ENCODE assay signal across 2 cellular contexts in genomic region chr3:45676248-45677044, GRCh38.
TF ChIP-seq lines count a peak whose summit lies in the region.

No MANE protein-coding gene starts in this region.

TF ChIP-seq in K562, 482 proteins besides CTCF, POLR2A, EP300 and RAD21:
- TF ChIP-seq HMG20B (CRISPR knock-in tag; IDR thresholded peaks at IDR 0.05), result no peak
- no peak for TF ChIP-seq GTF3C2 (IDR thresholded peaks at IDR 0.05; ENCODE audit: borderline replicate concordance, extremely low read depth, insufficient read length)
- TF ChIP-seq LARP7 (IDR thresholded peaks at IDR 0.05), result no peak
- no peak for TF ChIP-seq U2AF1 (optimal IDR thresholded peaks at IDR 0.05; ENCODE audit: low read depth, low read length)
- TF ChIP-seq CREB3 (tag; conservative IDR thresholded peaks at IDR 0.05; ENCODE audit: low read depth), result no peak
- no peak for TF ChIP-seq CXXC5 (CRISPR knock-in tag; IDR thresholded peaks at IDR 0.05)
- TF ChIP-seq RFX5 (IDR thresholded peaks at IDR 0.05; ENCODE audit: low read depth, low read length), result no peak
TF ChIP-seq in K562: peak in this region for 0.

TF ChIP-seq in SK-N-SH, 30 proteins besides CTCF, POLR2A, EP300 and RAD21:
- TF ChIP-seq IRF3 (IDR thresholded peaks at IDR 0.05; ENCODE audit: low read depth, low read length) (no peak), SMC3 (IDR thresholded peaks at IDR 0.05; ENCODE audit: low read depth, low read length) (no peak)
